In the genomic region with DNA sequence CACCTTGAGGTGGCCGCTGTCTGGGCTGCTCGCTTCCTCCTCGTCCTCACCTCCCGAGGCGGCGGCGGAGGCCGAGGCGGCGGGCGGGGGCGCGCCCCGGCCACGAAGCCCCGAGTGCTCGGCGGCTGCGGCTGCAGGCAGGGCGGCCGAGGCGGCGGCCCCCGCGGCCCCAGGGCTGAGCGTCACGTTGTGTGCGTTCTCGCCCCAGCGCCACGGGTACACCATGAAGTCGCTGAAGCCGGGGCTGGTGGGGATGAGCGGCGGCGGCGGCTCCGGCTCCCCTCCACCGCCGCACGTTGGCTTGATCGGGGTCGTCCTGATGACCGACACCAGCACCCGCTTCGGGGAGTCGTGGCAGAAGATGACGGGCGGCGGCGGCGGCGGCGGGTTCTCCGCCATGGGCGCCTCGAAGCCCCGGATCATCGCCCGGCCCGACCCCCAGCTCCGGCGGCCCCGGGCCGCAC, we compare ENCODE assay signal across 1 cellular context.
TF ChIP-seq lines count a peak whose summit lies in the region.

No MANE protein-coding gene starts in this region.

TF ChIP-seq in HepG2, 621 proteins besides CTCF, POLR2A, EP300 and RAD21 (continues in another document):
- TF ChIP-seq ZNF558 (CRISPR knock-in tag; IDR thresholded peaks at IDR 0.05; ENCODE audit: borderline replicate concordance) (0 out of 2 replicates have a peak, but pooled peaks have one; percentile 9), RNF219 (CRISPR knock-in tag; IDR thresholded peaks at IDR 0.05) (no peak; the same call in 1 of the 2 replicates), ZNF816 (CRISPR knock-in tag; IDR thresholded peaks at IDR 0.05; ENCODE audit: borderline replicate concordance) (0 out of 2 replicates have a peak, but pooled peaks have one; percentile 12), ZNF224 (CRISPR knock-in tag; IDR thresholded peaks at IDR 0.05) (no peak), ZNF784 (CRISPR knock-in tag; IDR thresholded peaks at IDR 0.05; ENCODE audit: borderline replicate concordance) (no peak), ZSCAN21 (CRISPR knock-in tag; IDR thresholded peaks at IDR 0.05; ENCODE audit: borderline replicate concordance) (peak; percentile 6; the same call in 1 of the 2 replicates), RCOR2 (CRISPR knock-in tag; IDR thresholded peaks at IDR 0.05) (no peak), ZNF235 (CRISPR knock-in tag; IDR thresholded peaks at IDR 0.05; ENCODE audit: borderline replicate concordance) (peak; percentile 18; the same call in 1 of the 2 replicates), GLMP (CRISPR knock-in tag; IDR thresholded peaks at IDR 0.05; ENCODE audit: borderline replicate concordance) (no peak), ZFP36L1 (CRISPR knock-in tag; IDR thresholded peaks at IDR 0.05) (no peak), ZNF562 (CRISPR knock-in tag; IDR thresholded peaks at IDR 0.05; ENCODE audit: borderline replicate concordance) (no peak), ARHGAP35 (CRISPR knock-in tag; IDR thresholded peaks at IDR 0.05; ENCODE audit: borderline replicate concordance) (no peak), DMAP1 (CRISPR knock-in tag; IDR thresholded peaks at IDR 0.05) (no peak), KLF9 (CRISPR knock-in tag; IDR thresholded peaks at IDR 0.05; ENCODE audit: low read depth) (peak; percentile 4; the same call in 1 of the 2 replicates), ESRRA (CRISPR knock-in tag; IDR thresholded peaks at IDR 0.05; ENCODE audit: low read depth) (no peak), KLF15 (CRISPR knock-in tag; IDR thresholded peaks at IDR 0.05; ENCODE audit: borderline replicate concordance) (no peak), CHD4 (IDR thresholded peaks at IDR 0.05; ENCODE audit: borderline replicate concordance, low read length) (no peak), RBFOX2 (IDR thresholded peaks at IDR 0.05; ENCODE audit: low read depth, low read length) (peak; percentile 53; the same call in 1 of the 2 replicates), ZHX1 (CRISPR knock-in tag; IDR thresholded peaks at IDR 0.05; ENCODE audit: low read depth) (0 out of 2 replicates have a peak, but pooled peaks have one; percentile 11), ZNF136 (CRISPR knock-in tag; IDR thresholded peaks at IDR 0.05; ENCODE audit: low read depth) (no peak), RXRB (CRISPR knock-in tag; IDR thresholded peaks at IDR 0.05; ENCODE audit: borderline replicate concordance) (no peak), SYNCRIP (IDR thresholded peaks at IDR 0.05; ENCODE audit: insufficient read depth, low read depth, low read length) (no peak), FOXK1 (CRISPR knock-in tag; IDR thresholded peaks at IDR 0.05; ENCODE audit: borderline replicate concordance, low read depth) (no peak), ZMYM3 (CRISPR knock-in tag; IDR thresholded peaks at IDR 0.05) (no peak), CCAR2 (optimal IDR thresholded peaks at IDR 0.05; ENCODE audit: low read depth, low read length) (no peak), MXD4 (CRISPR knock-in tag; IDR thresholded peaks at IDR 0.05) (no peak), ZNF343 (CRISPR knock-in tag; IDR thresholded peaks at IDR 0.05) (no peak; the same call in 1 of the 2 replicates), BRF2 (CRISPR knock-in tag; IDR thresholded peaks at IDR 0.05) (no peak), GABPA (IDR thresholded peaks at IDR 0.05; ENCODE audit: low read depth, low read length) (no peak; the same call in 1 of the 2 replicates), GABPA (CRISPR knock-in tag; IDR thresholded peaks at IDR 0.05; ENCODE audit: low read depth) (no peak), GPN1 (CRISPR knock-in tag; IDR thresholded peaks at IDR 0.05; ENCODE audit: borderline replicate concordance) (no peak)
- TF ChIP-seq, protein P1, sequence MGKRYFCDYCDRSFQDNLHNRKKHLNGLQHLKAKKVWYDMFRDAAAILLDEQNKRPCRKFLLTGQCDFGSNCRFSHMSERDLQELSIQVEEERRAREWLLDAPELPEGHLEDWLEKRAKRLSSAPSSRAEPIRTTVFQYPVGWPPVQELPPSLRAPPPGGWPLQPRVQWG (CRISPR knock-in tag; IDR thresholded peaks at IDR 0.05; ENCODE audit: borderline replicate concordance, low read depth) = no peak
- TF ChIP-seq, protein P2, sequence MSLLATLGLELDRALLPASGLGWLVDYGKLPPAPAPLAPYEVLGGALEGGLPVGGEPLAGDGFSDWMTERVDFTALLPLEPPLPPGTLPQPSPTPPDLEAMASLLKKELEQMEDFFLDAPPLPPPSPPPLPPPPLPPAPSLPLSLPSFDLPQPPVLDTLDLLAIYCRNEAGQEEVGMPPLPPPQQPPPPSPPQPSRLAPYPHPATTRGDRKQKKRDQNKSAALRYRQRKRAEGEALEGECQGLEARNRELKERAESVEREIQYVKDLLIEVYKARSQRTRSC (CRISPR knock-in tag; IDR thresholded peaks at IDR 0.05; ENCODE audit: low read depth) = no peak; the same call in 1 of the 2 replicates
- TF ChIP-seq, protein P3, sequence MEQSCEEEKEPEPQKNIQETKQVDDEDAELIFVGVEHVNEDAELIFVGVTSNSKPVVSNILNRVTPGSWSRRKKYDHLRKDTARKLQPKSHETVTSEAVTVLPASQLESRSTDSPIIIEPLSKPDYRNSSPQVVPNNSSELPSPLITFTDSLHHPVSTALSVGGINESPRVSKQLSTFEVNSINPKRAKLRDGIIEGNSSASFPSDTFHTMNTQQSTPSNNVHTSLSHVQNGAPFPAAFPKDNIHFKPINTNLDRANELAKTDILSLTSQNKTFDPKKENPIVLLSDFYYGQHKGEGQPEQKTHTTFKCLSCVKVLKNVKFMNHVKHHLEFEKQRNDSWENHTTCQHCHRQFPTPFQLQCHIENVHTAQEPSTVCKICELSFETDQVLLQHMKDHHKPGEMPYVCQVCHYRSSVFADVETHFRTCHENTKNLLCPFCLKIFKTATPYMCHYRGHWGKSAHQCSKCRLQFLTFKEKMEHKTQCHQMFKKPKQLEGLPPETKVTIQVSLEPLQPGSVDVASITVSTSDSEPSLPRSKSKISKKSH (CRISPR knock-in tag; IDR thresholded peaks at IDR 0.05; ENCODE audit: borderline replicate concordance) = no peak
- TF ChIP-seq, protein P4, sequence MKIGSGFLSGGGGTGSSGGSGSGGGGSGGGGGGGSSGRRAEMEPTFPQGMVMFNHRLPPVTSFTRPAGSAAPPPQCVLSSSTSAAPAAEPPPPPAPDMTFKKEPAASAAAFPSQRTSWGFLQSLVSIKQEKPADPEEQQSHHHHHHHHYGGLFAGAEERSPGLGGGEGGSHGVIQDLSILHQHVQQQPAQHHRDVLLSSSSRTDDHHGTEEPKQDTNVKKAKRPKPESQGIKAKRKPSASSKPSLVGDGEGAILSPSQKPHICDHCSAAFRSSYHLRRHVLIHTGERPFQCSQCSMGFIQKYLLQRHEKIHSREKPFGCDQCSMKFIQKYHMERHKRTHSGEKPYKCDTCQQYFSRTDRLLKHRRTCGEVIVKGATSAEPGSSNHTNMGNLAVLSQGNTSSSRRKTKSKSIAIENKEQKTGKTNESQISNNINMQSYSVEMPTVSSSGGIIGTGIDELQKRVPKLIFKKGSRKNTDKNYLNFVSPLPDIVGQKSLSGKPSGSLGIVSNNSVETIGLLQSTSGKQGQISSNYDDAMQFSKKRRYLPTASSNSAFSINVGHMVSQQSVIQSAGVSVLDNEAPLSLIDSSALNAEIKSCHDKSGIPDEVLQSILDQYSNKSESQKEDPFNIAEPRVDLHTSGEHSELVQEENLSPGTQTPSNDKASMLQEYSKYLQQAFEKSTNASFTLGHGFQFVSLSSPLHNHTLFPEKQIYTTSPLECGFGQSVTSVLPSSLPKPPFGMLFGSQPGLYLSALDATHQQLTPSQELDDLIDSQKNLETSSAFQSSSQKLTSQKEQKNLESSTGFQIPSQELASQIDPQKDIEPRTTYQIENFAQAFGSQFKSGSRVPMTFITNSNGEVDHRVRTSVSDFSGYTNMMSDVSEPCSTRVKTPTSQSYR (CRISPR knock-in tag; IDR thresholded peaks at IDR 0.05; ENCODE audit: borderline replicate concordance) = no peak
- TF ChIP-seq, protein P5, sequence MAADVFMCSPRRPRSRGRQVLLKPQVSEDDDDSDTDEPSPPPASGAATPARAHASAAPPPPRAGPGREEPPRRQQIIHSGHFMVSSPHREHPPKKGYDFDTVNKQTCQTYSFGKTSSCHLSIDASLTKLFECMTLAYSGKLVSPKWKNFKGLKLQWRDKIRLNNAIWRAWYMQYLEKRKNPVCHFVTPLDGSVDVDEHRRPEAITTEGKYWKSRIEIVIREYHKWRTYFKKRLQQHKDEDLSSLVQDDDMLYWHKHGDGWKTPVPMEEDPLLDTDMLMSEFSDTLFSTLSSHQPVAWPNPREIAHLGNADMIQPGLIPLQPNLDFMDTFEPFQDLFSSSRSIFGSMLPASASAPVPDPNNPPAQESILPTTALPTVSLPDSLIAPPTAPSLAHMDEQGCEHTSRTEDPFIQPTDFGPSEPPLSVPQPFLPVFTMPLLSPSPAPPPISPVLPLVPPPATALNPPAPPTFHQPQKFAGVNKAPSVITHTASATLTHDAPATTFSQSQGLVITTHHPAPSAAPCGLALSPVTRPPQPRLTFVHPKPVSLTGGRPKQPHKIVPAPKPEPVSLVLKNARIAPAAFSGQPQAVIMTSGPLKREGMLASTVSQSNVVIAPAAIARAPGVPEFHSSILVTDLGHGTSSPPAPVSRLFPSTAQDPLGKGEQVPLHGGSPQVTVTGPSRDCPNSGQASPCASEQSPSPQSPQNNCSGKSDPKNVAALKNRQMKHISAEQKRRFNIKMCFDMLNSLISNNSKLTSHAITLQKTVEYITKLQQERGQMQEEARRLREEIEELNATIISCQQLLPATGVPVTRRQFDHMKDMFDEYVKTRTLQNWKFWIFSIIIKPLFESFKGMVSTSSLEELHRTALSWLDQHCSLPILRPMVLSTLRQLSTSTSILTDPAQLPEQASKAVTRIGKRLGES (CRISPR knock-in tag; IDR thresholded peaks at IDR 0.05; ENCODE audit: borderline replicate concordance) = no peak
- TF ChIP-seq, protein P6, sequence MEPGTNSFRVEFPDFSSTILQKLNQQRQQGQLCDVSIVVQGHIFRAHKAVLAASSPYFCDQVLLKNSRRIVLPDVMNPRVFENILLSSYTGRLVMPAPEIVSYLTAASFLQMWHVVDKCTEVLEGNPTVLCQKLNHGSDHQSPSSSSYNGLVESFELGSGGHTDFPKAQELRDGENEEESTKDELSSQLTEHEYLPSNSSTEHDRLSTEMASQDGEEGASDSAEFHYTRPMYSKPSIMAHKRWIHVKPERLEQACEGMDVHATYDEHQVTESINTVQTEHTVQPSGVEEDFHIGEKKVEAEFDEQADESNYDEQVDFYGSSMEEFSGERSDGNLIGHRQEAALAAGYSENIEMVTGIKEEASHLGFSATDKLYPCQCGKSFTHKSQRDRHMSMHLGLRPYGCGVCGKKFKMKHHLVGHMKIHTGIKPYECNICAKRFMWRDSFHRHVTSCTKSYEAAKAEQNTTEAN (CRISPR knock-in tag; conservative IDR thresholded peaks at IDR 0.05) = no peak
